Comparison of ENCODE assay signal across 8 cellular contexts in the genomic region with DNA sequence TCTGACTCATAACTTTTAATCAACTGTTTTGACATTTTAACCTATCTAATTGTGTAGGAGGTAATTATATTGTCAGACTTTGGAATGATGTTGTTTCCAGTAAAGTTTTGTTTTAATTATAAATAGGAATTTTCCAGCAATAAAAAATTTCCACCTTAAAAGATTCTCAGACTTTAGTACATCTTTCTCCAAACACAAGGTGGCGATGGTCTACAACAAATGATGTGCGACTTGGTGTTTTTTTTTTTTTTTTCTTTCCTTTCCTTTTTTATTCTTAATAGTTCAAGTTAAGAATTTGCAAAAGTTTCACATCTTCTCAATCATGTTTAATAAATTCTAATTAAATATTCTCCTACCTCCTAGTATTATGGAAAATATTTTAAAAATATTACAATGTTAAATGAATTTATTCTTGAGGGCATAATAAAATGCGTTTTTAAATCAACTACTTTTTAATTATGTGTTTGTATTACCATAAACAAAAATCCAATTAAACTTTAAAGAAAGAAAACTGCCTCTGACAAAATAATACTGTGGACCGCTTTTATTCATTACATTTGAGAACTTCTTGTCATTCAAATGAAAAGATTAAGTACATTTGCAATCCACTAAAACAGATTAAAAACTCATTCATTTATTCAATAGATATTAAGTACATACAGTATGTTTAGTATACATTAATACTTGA. TPM values are rescaled to one million over a fixed set of nuclear protein-coding genes. Genes with fewer than 3 reads are reported as not detected.
DNase-seq lines count a peak whose midpoint lies in the region; ATAC-seq, FAIRE-seq and TF ChIP-seq lines count a peak whose summit lies in the region.

No MANE protein-coding gene starts in this region.

- no peak overlapping the region for H3K4me3 Mint-ChIP-seq in activated CD4-positive, alpha-beta T cell treated with anti-CD3 and anti-CD28 coated beads, Interleukin-2, amount 10 ng/mL, durations not matched to agents 7 days and 5 days

- peak; percentile 50 for DNase-seq in activated CD4-positive, alpha-beta T cell treated with anti-CD3 and anti-CD28 coated beads, Interleukin-2, amount 10 ng/mL, durations not matched to agents 7 days and 5 days
- DNase-seq in activated CD4-positive, alpha-beta T cell treated with anti-CD3 and anti-CD28 coated beads, Interleukin-2, amount 50 U/mL, for 48 hours, result no peak
- DNase-seq in NCI-H345 (lab: John Stamatoyannopoulos, UW) (peak; percentile 7), bronchial epithelial cell (ENCODE audit: low read depth) (peak; percentile 63), mucosa of descending colon (peak in 1 of 3 donors; percentile 67), iPS-NIHi11 (ENCODE audit: low spot score) (no peak), activated gamma-delta T cell (lab: John Stamatoyannopoulos, UW) (no peak)
- no peak for DNase-seq in activated CD4-positive, CD25-positive, alpha-beta regulatory T cell (lab: John Stamatoyannopoulos, UW)

- POLR2A ChIA-PET in activated CD4-positive, alpha-beta T cell treated with anti-CD3 and anti-CD28 coated beads, Interleukin-2, amount 10 ng/mL, durations not matched to agents 7 days and 5 days (lab: Charles Lee), result no interaction called here

- peaks cover 12% of the 10 kb centered on the region for H3K4me1 ChIP-seq in mucosa of descending colon (ENCODE audit: low read depth)

- peaks cover 3% of the 10 kb centered on the region for H3K36me3 Mint-ChIP-seq in activated CD4-positive, alpha-beta T cell treated with anti-CD3 and anti-CD28 coated beads, Interleukin-2, amount 10 ng/mL, durations not matched to agents 7 days and 5 days (ENCODE audit: low read depth)

- no peak overlapping the region for H3K27ac Mint-ChIP-seq in activated CD4-positive, alpha-beta T cell treated with anti-CD3 and anti-CD28 coated beads, Interleukin-2, amount 10 ng/mL, durations not matched to agents 7 days and 5 days

- H3K27me3 Mint-ChIP-seq in activated CD4-positive, alpha-beta T cell treated with anti-CD3 and anti-CD28 coated beads, Interleukin-2, amount 10 ng/mL, durations not matched to agents 7 days and 5 days, result peaks cover 46% of the 10 kb centered on the region

- no peaks in the 10 kb centered on the region for H3K9me3 Mint-ChIP-seq in activated CD4-positive, alpha-beta T cell treated with anti-CD3 and anti-CD28 coated beads, Interleukin-2, amount 10 ng/mL, durations not matched to agents 7 days and 5 days

- H3K9me3 ChIP-seq in mucosa of descending colon, result no peaks in the 10 kb centered on the region

- H3K4me3 ChIP-seq in bronchial epithelial cell (ENCODE audit: low read depth, low read length) (no peak overlapping the region), mucosa of descending colon (no peak overlapping the region)

- peaks cover 17% of the 10 kb centered on the region for H3K4me1 Mint-ChIP-seq in activated CD4-positive, alpha-beta T cell treated with anti-CD3 and anti-CD28 coated beads, Interleukin-2, amount 10 ng/mL, durations not matched to agents 7 days and 5 days

- H3K36me3 ChIP-seq in bronchial epithelial cell (ENCODE audit: control insufficient read depth, insufficient read depth, low read length) (no peaks in the 10 kb centered on the region), mucosa of descending colon (ENCODE audit: low read depth) (no peaks in the 10 kb centered on the region)

- ATAC-seq in mucosa of descending colon, result no peak

- TF ChIP-seq CTCF in bronchial epithelial cell (IDR thresholded peaks at IDR 0.05; ENCODE audit: insufficient read depth, low read length, severe bottlenecking), result peak; percentile 38
- peak; percentile 22 for TF ChIP-seq CTCF in mucosa of descending colon (IDR thresholded peaks at IDR 0.05)

- CTCF ChIA-PET in activated CD4-positive, alpha-beta T cell treated with anti-CD3 and anti-CD28 coated beads, Interleukin-2, amount 10 ng/mL, durations not matched to agents 7 days and 5 days (lab: Charles Lee), result no interaction called here

- intact Hi-C loops in mucosa of descending colon (cut with DNase I, micrococcal nuclease), result loop anchor here (2.0 to 10.0 kb wide), 4 partner anchors 851 to 1895 kb away; no protein-coding TSS in a partner anchor

- H3K27me3 ChIP-seq in bronchial epithelial cell (ENCODE audit: control insufficient read depth, insufficient read depth, low read length), result no peaks in the 10 kb centered on the region

- FAIRE-seq in bronchial epithelial cell (lab: Jason Lieb, UNC), result no peak

RNA-seq across cellular contexts. Expression of a gene that starts 4.4 kb away (rescaled TPM):
- 1 to 10 TPM; 1.1 to 2.4 TPM for total RNA-seq in activated CD4-positive, alpha-beta T cell treated with anti-CD3 and anti-CD28 coated beads, Interleukin-2, amount 10 ng/mL, durations not matched to agents 7 days and 5 days
- total RNA-seq in bronchial epithelial cell (100 and 124 TPM in 2 replicates), mucosa of descending colon (10 to 100 TPM in 2 of 3 donors, 1 to 10 TPM in 1; 5.2 to 59.3 (median 43.9) TPM)

Comparison
In these comparisons a context has a peak if more than half of its experiments do, and no peak if none do; other contexts are left out.
1. DNase-seq: peak in activated CD4-positive, alpha-beta T cell treated with anti-CD3 and anti-CD28 coated beads, Interleukin-2, amount 10 ng/mL, durations not matched to agents 7 days and 5 days (single experiment), NCI-H345 (single experiment) and bronchial epithelial cell (single experiment); none in activated CD4-positive, alpha-beta T cell treated with anti-CD3 and anti-CD28 coated beads, Interleukin-2, amount 50 U/mL, for 48 hours (0 of 2), iPS-NIHi11 (single experiment), activated gamma-delta T cell (single experiment) and activated CD4-positive, CD25-positive, alpha-beta regulatory T cell (0 of 4).